In the genomic region with DNA sequence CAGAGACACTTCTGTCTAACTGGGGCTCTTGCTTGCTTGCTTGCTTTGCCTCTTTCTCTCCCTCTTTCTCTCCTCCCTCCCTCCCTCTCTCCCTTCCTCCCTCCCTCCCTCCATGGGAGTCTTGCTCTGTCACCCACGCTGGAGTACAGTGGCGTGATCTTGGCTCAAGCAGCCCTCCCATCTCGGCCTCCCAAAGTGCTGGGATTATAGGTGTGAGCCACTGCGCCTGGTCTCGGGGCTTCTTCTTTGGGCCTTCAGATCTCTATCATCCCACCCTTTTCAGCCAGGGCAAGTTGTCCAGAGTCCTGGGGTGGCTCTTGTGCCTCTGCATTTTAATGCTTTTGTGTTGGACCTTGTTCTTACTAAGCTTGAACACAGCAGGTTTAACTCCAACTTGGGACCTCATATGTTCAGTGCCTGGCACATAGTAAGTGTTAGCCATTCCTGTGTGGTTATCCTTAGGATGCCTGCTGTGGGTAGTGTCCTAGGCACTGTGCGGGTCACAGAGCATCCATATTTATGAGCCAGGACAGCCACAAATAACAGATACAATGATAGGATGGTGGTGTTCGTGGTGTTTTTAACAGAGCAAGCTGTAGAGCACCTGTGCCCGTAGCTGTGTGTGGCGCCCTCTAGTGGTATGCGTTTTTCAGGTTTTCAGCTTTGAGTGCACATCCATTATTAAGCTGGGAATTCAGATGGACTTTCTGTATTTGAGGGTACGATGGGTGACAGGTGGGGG, we compare ENCODE assay signal across 8 cellular contexts.
A peak's percentile ranks its signal among the peaks of the same experiment; 100 is the strongest.
DNase-seq lines count a peak whose midpoint lies in the region; ATAC-seq and TF ChIP-seq lines count a peak whose summit lies in the region.

No MANE protein-coding gene starts in this region.

- no peak overlapping the region for H3K4ac ChIP-seq in H9 (ENCODE audit: low read depth, low read length)

- H2BK120ac ChIP-seq in H9 (ENCODE audit: low read depth, low read length, poor library complexity, severe bottlenecking), result no peak overlapping the region

- H4K5ac ChIP-seq in H9 (ENCODE audit: insufficient read length, low read depth, low read length), result no peak overlapping the region

- H3K4me3 Mint-ChIP-seq in H9 (no peak overlapping the region), nephron progenitor cell (no peak overlapping the region)

- H3K4me1 Mint-ChIP-seq in H9, result peaks cover 3 to 14% of the 10 kb centered on the region in 2 experiments; a peak in 3 of 4 replicates
- peaks cover 30% of the 10 kb centered on the region for H3K4me1 Mint-ChIP-seq in nephron progenitor cell

- no peaks in the 10 kb centered on the region for H3K27me3 ChIP-seq in H9 (ENCODE audit: insufficient read depth, low read length)
- no peaks in the 10 kb centered on the region for H3K27me3 ChIP-seq in OCI-LY1 (ENCODE audit: insufficient read depth, low read length)
- H3K27me3 ChIP-seq in subcutaneous abdominal adipose tissue (ENCODE audit: control insufficient read depth in 5 of 5, insufficient read depth in 4 of 5, low read length in 5 of 5), result no peaks in the 10 kb centered on the region

- no peaks in the 10 kb centered on the region for H3K79me2 ChIP-seq in H9 (ENCODE audit: insufficient read depth, low read length)
- H3K79me2 ChIP-seq in OCI-LY1 (ENCODE audit: insufficient read depth, low read length), result no peaks in the 10 kb centered on the region

- peaks cover 9% of the 10 kb centered on the region; the same call in 1 of the 2 replicates for H3F3A ChIP-seq in OCI-LY1 (ENCODE audit: insufficient read depth, low read length)

- no peak overlapping the region for H3K14ac ChIP-seq in H9 (ENCODE audit: insufficient read depth, low read length)

- H4K8ac ChIP-seq in H9 (replicated peaks; ENCODE audit: insufficient read length, low read depth, low read length), result no peak overlapping the region

- no peak overlapping the region for H2BK20ac ChIP-seq in H9 (ENCODE audit: low read depth, low read length, poor library complexity, severe bottlenecking)

- no peaks in the 10 kb centered on the region for H4K20me1 ChIP-seq in H9 (ENCODE audit: control insufficient read depth, insufficient read depth, insufficient read length)
- no peaks in the 10 kb centered on the region for H4K20me1 ChIP-seq in OCI-LY1 (ENCODE audit: insufficient read depth, low read length)

- H3K56ac ChIP-seq in H9 (ENCODE audit: insufficient read length, low read depth, low read length), result no peak overlapping the region

- no peak overlapping the region for H3K23ac ChIP-seq in H9 (ENCODE audit: insufficient read length, low read depth, low read length)

- H3K27ac Mint-ChIP-seq in H9, result peak overlapping the region in 1 of 3 experiments; percentile 49; a peak in 1 of 7 replicates
- H3K27ac Mint-ChIP-seq in nephron progenitor cell, result peak overlapping the region; percentile 78

- H4K91ac ChIP-seq in H9 (ENCODE audit: insufficient read length, low read depth, low read length), result no peak overlapping the region

- no peaks in the 10 kb centered on the region for H3K9me3 ChIP-seq in H9 (ENCODE audit: control insufficient read depth, low read depth, low read length)
- no peaks in the 10 kb centered on the region for H3K9me3 ChIP-seq in OCI-LY1 (ENCODE audit: low read length)
- H3K9me3 ChIP-seq in subcutaneous abdominal adipose tissue (ENCODE audit: control insufficient read depth in 5 of 5, low read length in 5 of 5), result no peaks in the 10 kb centered on the region

- no peaks in the 10 kb centered on the region for H3K9me3 Mint-ChIP-seq in H9
- no peaks in the 10 kb centered on the region for H3K9me3 Mint-ChIP-seq in nephron progenitor cell

- no peaks in the 10 kb centered on the region for H3K79me1 ChIP-seq in H9 (ENCODE audit: insufficient read depth, low read depth, low read length, poor library complexity, severe bottlenecking)

- H2AFZ ChIP-seq in H9 (ENCODE audit: low read length), result no peak overlapping the region
- no peak overlapping the region for H2AFZ ChIP-seq in OCI-LY1 (ENCODE audit: low read length)

- no peak overlapping the region for H3K27ac ChIP-seq in H9 (ENCODE audit: insufficient read length, low read depth, low read length)
- H3K27ac ChIP-seq in OCI-LY1 (ENCODE audit: low read depth, low read length, poor library complexity, severe bottlenecking), result peak overlapping the region; percentile 96
- peak overlapping the region; percentile 88 for H3K27ac ChIP-seq in subcutaneous abdominal adipose tissue (ENCODE audit: low read depth, low read length)

- H3K4me2 ChIP-seq in H9 (ENCODE audit: insufficient read depth, insufficient read length, low read length), result no peak overlapping the region
- H3K4me2 ChIP-seq in OCI-LY1 (ENCODE audit: low read length), result peak overlapping the region; percentile 35; the same call in 1 of the 2 replicates

- H3K4me1 ChIP-seq in H9 (ENCODE audit: insufficient read depth, low read length) (no peaks in the 10 kb centered on the region; the same call in 1 of the 2 replicates), OCI-LY1 (ENCODE audit: insufficient read depth, low read length, severe bottlenecking) (peaks cover 73% of the 10 kb centered on the region), subcutaneous abdominal adipose tissue (ENCODE audit: control insufficient read depth in 5 of 5, insufficient read depth in 5 of 5, low read length in 5 of 5) (peaks cover 14 to 65% (median 42%) of the 10 kb centered on the region in 5 donors)

- no peak overlapping the region for H2BK5ac ChIP-seq in H9 (ENCODE audit: insufficient read length, low read length)

- no peak overlapping the region for H3K9ac ChIP-seq in H9 (ENCODE audit: extremely low read depth, insufficient read length, low read length)
- peak overlapping the region; percentile 33; the same call in 1 of the 2 replicates for H3K9ac ChIP-seq in OCI-LY1 (ENCODE audit: low read length)
- H3K9ac ChIP-seq in subcutaneous abdominal adipose tissue (ENCODE audit: low read length in 5 of 5), result no peak overlapping the region

- H3K27me3 Mint-ChIP-seq in H9 (ENCODE audit: low read depth) (no peaks in the 10 kb centered on the region), nephron progenitor cell (ENCODE audit: low read depth, poor library complexity) (peaks cover 3% of the 10 kb centered on the region)

- ATAC-seq in HG03457 (IDR thresholded peaks at IDR 0.05; ENCODE audit: unreplicated experiment), result no peak

- peaks cover 11 to 53% (median 41%) of the 10 kb centered on the region in 3 experiments; a peak in 6 of 7 replicates for H3K36me3 Mint-ChIP-seq in H9 (ENCODE audit: insufficient read depth in 1 of 3, low read depth in 3 of 3)
- H3K36me3 Mint-ChIP-seq in nephron progenitor cell (ENCODE audit: low read depth), result peaks cover 36% of the 10 kb centered on the region

- H2BK15ac ChIP-seq in H9 (ENCODE audit: low read depth, low read length), result no peak overlapping the region

- H3K36me3 ChIP-seq in OCI-LY1 (ENCODE audit: insufficient read depth, low read length) (peaks cover 60% of the 10 kb centered on the region; the same call in 1 of the 2 replicates), subcutaneous abdominal adipose tissue (ENCODE audit: control insufficient read depth in 5 of 5, insufficient read depth in 5 of 5, low read length in 5 of 5) (peaks cover 8 to 62% (median 40%) of the 10 kb centered on the region in 5 donors)

- no peak overlapping the region for H3K4me3 ChIP-seq in OCI-LY1 (ENCODE audit: low read depth, low read length, poor library complexity, severe bottlenecking)
- no peak overlapping the region for H3K4me3 ChIP-seq in subcutaneous abdominal adipose tissue (ENCODE audit: low read depth in 1 of 5, low read length in 5 of 5)

- WGBS in H9 (ENCODE audit: extremely low coverage, insufficient read length, low lambda C conversion rate), result no CpG with 5 or more reads among the region's 11 CpGs

- no peak overlapping the region for H3T11ph ChIP-seq in H9 (ENCODE audit: low read length)

- TF ChIP-seq CTCF in H9 (conservative IDR thresholded peaks at IDR 0.05), result peak; percentile 92
- peak; percentile 97 for TF ChIP-seq CTCF in OCI-LY1 (IDR thresholded peaks at IDR 0.05; ENCODE audit: low read length)
- TF ChIP-seq CTCF in nephron progenitor cell (IDR thresholded peaks at IDR 0.05), result peak; percentile 85

- H2AK5ac ChIP-seq in H9 (ENCODE audit: insufficient read length, low read length), result no peak overlapping the region

- H3K18ac ChIP-seq in H9 (ENCODE audit: insufficient read length, low read depth, low read length), result no peak overlapping the region

- no peaks in the 10 kb centered on the region for H3K9me2 ChIP-seq in OCI-LY1 (ENCODE audit: low read depth, low read length)

- H2BK12ac ChIP-seq in H9 (ENCODE audit: insufficient read length, low read depth, low read length), result no peak overlapping the region

- DNase-seq in AML-193 (lab: John Stamatoyannopoulos, UW), result peak; percentile 39 to 53
- DNase-seq in H9, result peak; percentile 76
- DNase-seq in activated T-cell treated with anti-CD3 and anti-CD28 coated beads, Interleukin-2, amount 50 U/mL, for 1 hour, result peak; percentile 58
- DNase-seq in fibroblast of gingiva (ENCODE audit: low read depth), result peak; percentile 29
- peak; percentile 83 for DNase-seq in nephron progenitor cell

- H3K23me2 ChIP-seq in H9 (ENCODE audit: insufficient read length, low read depth, low read length, poor library complexity, severe bottlenecking), result no peaks in the 10 kb centered on the region

Comparison
In these comparisons a context has a peak if more than half of its experiments do, and no peak if none do; other contexts are left out.
1. DNase-seq: peak in every context shown above with its lines; median percentile 83 in nephron progenitor cell; 76 in H9; 58 in activated T-cell treated with anti-CD3 and anti-CD28 coated beads, Interleukin-2, amount 50 U/mL, for 1 hour; 46 in AML-193; 29 in fibroblast of gingiva.